In the genomic region with DNA sequence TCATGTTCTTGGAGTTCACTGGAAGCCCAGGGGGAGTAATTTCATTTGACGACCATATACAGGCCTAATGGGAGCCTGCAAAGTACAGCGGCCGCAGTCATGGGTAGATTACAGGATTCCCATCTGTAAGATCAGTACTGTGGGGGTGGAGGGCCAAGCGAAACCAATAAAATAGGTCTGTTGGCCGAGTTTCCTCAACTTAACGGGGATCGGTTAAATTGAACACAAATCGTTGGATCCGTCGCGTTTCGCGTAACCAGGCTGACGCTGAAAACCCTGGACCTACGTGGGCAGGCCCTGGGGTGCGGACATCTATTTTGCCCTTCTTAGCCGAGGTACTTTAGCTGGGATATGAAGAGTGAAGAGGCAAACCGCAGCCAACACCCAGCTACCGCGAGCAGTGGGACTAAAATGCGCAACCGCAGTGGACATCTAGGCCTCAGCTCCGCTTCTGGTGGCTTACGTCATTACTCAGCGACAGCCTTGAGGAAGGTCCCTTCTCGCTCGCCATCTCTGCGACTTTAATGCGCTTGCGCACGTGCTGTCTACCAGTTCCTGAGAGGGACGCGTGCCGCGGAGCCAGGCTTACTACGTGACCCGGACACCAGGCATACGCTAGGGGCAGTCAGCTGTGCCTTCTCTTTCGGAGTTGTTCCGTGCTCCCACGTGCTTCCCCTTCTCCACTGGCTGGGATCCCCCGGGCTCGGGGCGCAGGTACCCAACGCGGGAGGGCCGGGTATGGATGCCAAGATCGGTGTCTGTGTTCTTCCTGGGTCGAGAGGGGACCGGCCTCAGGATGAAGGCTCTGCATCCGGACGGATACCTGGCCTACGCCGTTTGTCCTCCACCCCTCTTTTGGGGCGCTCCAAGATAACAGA, we compare ENCODE assay signal across 8 cellular contexts. TPM values are rescaled to one million over a fixed set of nuclear protein-coding genes. Genes with fewer than 3 reads are reported as not detected.
A peak's percentile ranks its signal among the peaks of the same experiment; 100 is the strongest.
DNase-seq lines count a peak whose midpoint lies in the region; ATAC-seq and TF ChIP-seq lines count a peak whose summit lies in the region.

Gene NAT10, plus strand, starts transcription at position 551 of the 878 bp plus-strand sequence. CDS start 2,597 bp downstream, outside the sequence.

- H3K4me1 ChIP-seq in naive thymus-derived CD4-positive, alpha-beta T cell (ENCODE audit: control insufficient read depth in 2 of 2, insufficient read depth in 2 of 2, low read length in 2 of 2): peaks cover 18 to 21% of the 10 kb centered on the region in 2 donors

- H3K27me3 ChIP-seq in naive thymus-derived CD4-positive, alpha-beta T cell (ENCODE audit: control insufficient read depth in 2 of 2, insufficient read depth in 2 of 2, low read length in 2 of 2): no peaks in the 10 kb centered on the region

- H3K27me3 Mint-ChIP-seq in naive thymus-derived CD4-positive, alpha-beta T cell: peaks cover 0 to 5% (median 0%) of the 10 kb centered on the region in 5 donors
- H3K27me3 Mint-ChIP-seq in stimulated activated naive B cell treated with anti-CD40 and anti-IgM and Interleukin-4, amounts not matched to agents 10 μg/mL and 1 μg/mL and 100 μg/mL, for 72 hours: no peaks in the 10 kb centered on the region

- peaks cover 0 to 16% (median 0%) of the 10 kb centered on the region in 11 donors for H3K9me3 Mint-ChIP-seq in naive thymus-derived CD4-positive, alpha-beta T cell
- H3K9me3 Mint-ChIP-seq in stimulated activated naive B cell treated with anti-CD40 and anti-IgM and Interleukin-4, amounts not matched to agents 10 μg/mL and 1 μg/mL and 100 μg/mL, for 72 hours: no peaks in the 10 kb centered on the region

- H3K4me1 Mint-ChIP-seq in naive thymus-derived CD4-positive, alpha-beta T cell: peaks cover 26 to 76% (median 64%) of the 10 kb centered on the region in 7 donors
- peaks cover 35 to 47% of the 10 kb centered on the region in 2 donors for H3K4me1 Mint-ChIP-seq in stimulated activated naive B cell treated with anti-CD40 and anti-IgM and Interleukin-4, amounts not matched to agents 10 μg/mL and 1 μg/mL and 100 μg/mL, for 72 hours

- intact Hi-C loops in naive thymus-derived CD4-positive, alpha-beta T cell (cut with micrococcal nuclease): loop anchor here (1.0 to 10.0 kb wide), 16 partner anchors 9 to 1559 kb away; partner anchors contain the start of genes APIP (in 2 of the 2), CAPRIN1 (in 2 of the 2), CAT (in 2 of the 2) and PDHX (in 2 of the 2)

- peaks cover 4 to 33% (median 9%) of the 10 kb centered on the region in 3 experiments for H3K36me3 ChIP-seq in naive thymus-derived CD4-positive, alpha-beta T cell (ENCODE audit: control insufficient read depth in 2 of 3, insufficient read depth in 3 of 3, low read length in 3 of 3)

- POLR2A ChIA-PET in naive thymus-derived CD4-positive, alpha-beta T cell (lab: Charles Lee): interaction anchor here (0.7 to 7.1 kb wide), 15 partner anchors 10 to 371 kb away, joined by 3 to 102 read pairs (median 4); partner anchors contain the start of genes CAPRIN1 and FBXO3

- peak within 1 kb of the TSS; percentile 91 for H3K4me3 ChIP-seq in naive thymus-derived CD4-positive, alpha-beta T cell (ENCODE audit: low read length)

- ATAC-seq in naive thymus-derived CD4-positive, alpha-beta T cell: peak; percentile 97
- peak; percentile 90 to 95 for ATAC-seq in stimulated activated naive B cell treated with anti-CD40 and anti-IgM and Interleukin-4, amounts not matched to agents 10 μg/mL and 1 μg/mL and 100 μg/mL, for 72 hours (replicated peaks)

- TF ChIP-seq CTCF in LNCAP (IDR thresholded peaks at IDR 0.05): peak; percentile 15; the same call in 1 of the 2 replicates

- peaks cover 10 to 22% (median 15%) of the 10 kb centered on the region in 5 donors for H3K36me3 Mint-ChIP-seq in naive thymus-derived CD4-positive, alpha-beta T cell
- peaks cover 18 to 35% of the 10 kb centered on the region in 2 donors for H3K36me3 Mint-ChIP-seq in stimulated activated naive B cell treated with anti-CD40 and anti-IgM and Interleukin-4, amounts not matched to agents 10 μg/mL and 1 μg/mL and 100 μg/mL, for 72 hours

- H3K27ac ChIP-seq in naive thymus-derived CD4-positive, alpha-beta T cell (ENCODE audit: low read depth, low read length): peak within 1 kb of the TSS; percentile 83

- CTCF ChIA-PET in naive thymus-derived CD4-positive, alpha-beta T cell (lab: Charles Lee): interaction anchor here (0.6 to 1.4 kb wide), 2 partner anchors 95 to 109 kb away, joined by 3 to 5 read pairs; no protein-coding TSS in a partner anchor

- peak within 1 kb of the TSS; percentile 89 to 100 (median 97) for H3K4me3 Mint-ChIP-seq in naive thymus-derived CD4-positive, alpha-beta T cell
- H3K4me3 Mint-ChIP-seq in stimulated activated naive B cell treated with anti-CD40 and anti-IgM and Interleukin-4, amounts not matched to agents 10 μg/mL and 1 μg/mL and 100 μg/mL, for 72 hours: peak within 1 kb of the TSS; percentile 94 to 95

- peak; percentile 98 for DNase-seq in ELF-1 (ENCODE audit: low read depth, low spot score)
- DNase-seq in GOT3 (lab: John Stamatoyannopoulos, UW): peak; percentile 88
- DNase-seq in RPMI8226: peak; percentile 97
- peak; percentile 95 for DNase-seq in activated T-helper 1 cell treated with anti-CD3 and anti-CD28 coated beads, Interleukin-2, amount 50 U/mL, for 16 hours (ENCODE audit: low read depth in 1 of 2, low spot score in 1 of 2)
- peak; percentile 98 for DNase-seq in fibroblast of gingiva (ENCODE audit: low read depth)
- DNase-seq in naive thymus-derived CD4-positive, alpha-beta T cell: peak; percentile 84 to 98 (median 96)
- peak; percentile 97 for DNase-seq in stimulated activated naive B cell treated with anti-CD40 and anti-IgM and Interleukin-4, amounts not matched to agents 10 μg/mL and 1 μg/mL and 100 μg/mL, for 72 hours

- H3K27ac Mint-ChIP-seq in naive thymus-derived CD4-positive, alpha-beta T cell: peak within 1 kb of the TSS; percentile 97 to 99 (median 99)
- H3K27ac Mint-ChIP-seq in stimulated activated naive B cell treated with anti-CD40 and anti-IgM and Interleukin-4, amounts not matched to agents 10 μg/mL and 1 μg/mL and 100 μg/mL, for 72 hours: peak within 1 kb of the TSS; percentile 99

- H3K9me3 ChIP-seq in naive thymus-derived CD4-positive, alpha-beta T cell (ENCODE audit: control insufficient read depth in 2 of 3, low read length in 3 of 3): no peaks in the 10 kb centered on the region

RNA-seq across cellular contexts. Expression of gene NAT10, which starts in this region (rescaled TPM):
- 100 to 1,000 TPM in 1 of 5 experiments, 10 to 100 TPM in 4; 55.7 to 104 (median 84.3) TPM for total RNA-seq in naive thymus-derived CD4-positive, alpha-beta T cell
- 10 to 100 TPM; 33.8 to 65.1 TPM for polyA plus RNA-seq in naive thymus-derived CD4-positive, alpha-beta T cell

Comparison
In these comparisons a context has a peak if more than half of its experiments do, and no peak if none do; other contexts are left out.
1. Peak in every context shown above with its lines: DNase-seq, ATAC-seq, H3K4me3 ChIP-seq and H3K27ac ChIP-seq.